Comparison of ENCODE assay signal across 6 cellular contexts in the genomic region with DNA sequence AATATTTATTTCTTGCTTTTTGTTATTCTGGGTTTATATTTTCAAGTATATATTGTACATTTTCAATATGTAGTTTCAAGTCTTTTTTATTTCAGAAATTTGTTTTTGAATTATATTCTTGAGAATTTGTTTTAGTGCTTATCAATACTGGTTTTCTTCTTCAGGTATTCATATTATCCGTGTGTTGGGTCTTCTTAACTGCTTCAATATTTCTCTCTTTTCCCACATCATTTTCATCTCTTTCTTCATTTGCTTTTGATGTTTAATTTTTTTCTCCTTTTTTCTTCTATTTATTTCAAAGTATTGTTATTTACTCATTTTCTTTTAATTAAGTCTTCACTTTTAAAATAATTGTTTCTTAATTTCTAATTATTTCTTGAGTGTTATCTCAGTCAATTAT.
DNase-seq lines count a peak whose midpoint lies in the region; FAIRE-seq and TF ChIP-seq lines count a peak whose summit lies in the region.
"Not testable (repeated sequence)": the region's sequence is repeated elsewhere in the genome, so short reads cannot be mapped to it uniquely, and the experiment has no call there.

No MANE protein-coding gene starts in this region.

- not testable (repeated sequence) for H3K36me3 ChIP-seq in kidney (ENCODE audit: control insufficient read depth in 1 of 2, insufficient read depth in 2 of 2, low read length in 2 of 2); small intestine (ENCODE audit: control insufficient read depth in 2 of 2, insufficient read depth in 2 of 2, low read length in 2 of 2)

- DNase-seq in RCC 7860 (ENCODE audit: low spot score); kidney; small intestine: not testable (repeated sequence)

- H3K27me3 ChIP-seq in small intestine (ENCODE audit: control insufficient read depth in 2 of 2, insufficient read depth in 2 of 2, low read length in 2 of 2), result not testable (repeated sequence)

- H3K9me3 ChIP-seq in kidney (ENCODE audit: control insufficient read depth in 1 of 2, low read length in 2 of 2); small intestine (ENCODE audit: control insufficient read depth, low read depth): not testable (repeated sequence)

- not testable (repeated sequence) for H3K9ac ChIP-seq in kidney (ENCODE audit: low read length in 2 of 2)

- H3K4me3 ChIP-seq in kidney (ENCODE audit: low read length in 2 of 2); small intestine (ENCODE audit: low read depth in 1 of 2, low read length in 2 of 2): not testable (repeated sequence)

- TF ChIP-seq CTCF in kidney (IDR thresholded peaks at IDR 0.05; ENCODE audit: borderline replicate concordance, extremely low read depth, insufficient read depth), result not testable (repeated sequence)

- peak; percentile 90 for FAIRE-seq in G401.6 (lab: Jason Lieb, UNC)
- peak; percentile 65 for FAIRE-seq in RCC 7860 (lab: Jason Lieb, UNC)
- FAIRE-seq in colon (lab: Jason Lieb, UNC), result peak; percentile 95
- FAIRE-seq in endometrium (lab: Jason Lieb, UNC), result peak; percentile 82
- FAIRE-seq in kidney (lab: Jason Lieb, UNC), result peak; percentile 87
- peak; percentile 72 for FAIRE-seq in small intestine (lab: Jason Lieb, UNC)

- H3K27ac ChIP-seq in kidney (ENCODE audit: low read depth in 2 of 2, low read length in 2 of 2); small intestine (ENCODE audit: low read depth in 1 of 2, low read length in 1 of 2): not testable (repeated sequence)

- intact Hi-C loops in kidney (cut with DNase I), result not testable (repeated sequence)

- H3K4me1 ChIP-seq in kidney (ENCODE audit: control insufficient read depth in 1 of 2, insufficient read depth in 1 of 2, low read depth in 1 of 2, low read length in 2 of 2); small intestine (ENCODE audit: control insufficient read depth in 2 of 2, insufficient read depth in 1 of 2, low read depth in 1 of 2, low read length in 1 of 2): not testable (repeated sequence)

- WGBS in small intestine, 3 donors, result 9 to 43% (median 41%) methylated on average over 1 of the region's 1 CpG
